8 cellular contexts compared by ENCODE assay signal in genomic region chrX:154378799-154379568, GRCh38. TPM values are rescaled to one million over a fixed set of nuclear protein-coding genes. Genes with fewer than 3 reads are reported as not detected.
DNase-seq lines count a peak whose midpoint lies in the region; ATAC-seq and TF ChIP-seq lines count a peak whose summit lies in the region.

Gene EMD, plus strand, starts transcription at chrX:154379295. Its CDS starts 190 bp downstream, at chrX:154379485.

- H3K4me1 Mint-ChIP-seq in activated B cell treated with CpG ODN at 0.5 μM for 24 hours = peaks cover 18% of the 10 kb centered on the region

- DNase-seq in ACHN = peak; percentile 90
- DNase-seq in NCI-H226 = peak; percentile 94
- peak; percentile 87 for DNase-seq in activated B cell treated with CpG ODN at 0.5 μM for 24 hours
- DNase-seq in caudate nucleus (lab: John Stamatoyannopoulos, UW) = peak; percentile 65 to 100 (median 99)
- peak; percentile 90 for DNase-seq in inferior parietal cortex (ENCODE audit: extremely low spot score)
- DNase-seq in spleen = peak; percentile 98

- peak within 1 kb of the TSS; percentile 83 for H3K4me3 Mint-ChIP-seq in activated B cell treated with CpG ODN at 0.5 μM for 24 hours

- no peak for TF ChIP-seq CTCF in activated B cell treated with CpG ODN at 0.5 μM for 24 hours (IDR thresholded peaks at IDR 0.05)
- TF ChIP-seq CTCF in spleen (IDR thresholded peaks at IDR 0.05 in 8 of 11, conservative IDR thresholded peaks at IDR 0.05 in 3 of 11) = peak in 9 of 11 experiments; percentile 13 to 72 (median 33)

- H3K27ac Mint-ChIP-seq in activated B cell treated with CpG ODN at 0.5 μM for 24 hours = peak within 1 kb of the TSS; percentile 83

- intact Hi-C loops in activated B cell treated with CpG ODN at 0.5 μM for 24 hours (cut with micrococcal nuclease) (loop anchor here (1.0 to 10.0 kb wide), 5 partner anchors 8 to 654 kb away; partner anchors contain the start of genes ABCD1, ARHGAP4, BCAP31 and FAM3A), spleen (cut with DNase I; ENCODE audit: low total_unique reads) (no loop called here)

- POLR2A ChIA-PET in activated B cell treated with CpG ODN at 0.5 μM for 24 hours (lab: Charles Lee) = interaction anchor here (0.5 to 1.9 kb wide), 12 partner anchors 9 to 407 kb away, joined by 3 to 50 read pairs (median 4); partner anchors contain the start of genes FAM50A, HCFC1, RPL10 and SLC10A3

- no peaks in the 10 kb centered on the region for H3K9me3 Mint-ChIP-seq in activated B cell treated with CpG ODN at 0.5 μM for 24 hours

- H3K27ac ChIP-seq in caudate nucleus (ENCODE audit: low read depth, low read length) = peak within 1 kb of the TSS; percentile 98
- peak within 1 kb of the TSS; percentile 84 to 99 (median 98) for H3K27ac ChIP-seq in spleen

- in situ Hi-C loops in ACHN (cut with HindIII; ENCODE audit: low pct_ligation_motif_present, low pct_unique_long_range_greater_than_20kb, low sequenced_read_pairs) = no loop called here

- no peaks in the 10 kb centered on the region for H3K27me3 ChIP-seq in spleen (replicated peaks in 1 of 7)

- H3K36me3 ChIP-seq in spleen = peaks cover 0 to 22% (median 0%) of the 10 kb centered on the region in 6 donors

- peak within 1 kb of the TSS; percentile 39 to 79 (median 52) for H3K4me3 ChIP-seq in spleen

- H3K4me1 ChIP-seq in spleen = peaks cover 7 to 47% (median 25%) of the 10 kb centered on the region in 6 donors

- WGBS in spleen, 5 donors = 0 to 61% (median 2%) methylated on average over 13 to 103 of the region's 103 CpGs

- H3K9me3 ChIP-seq in spleen = peaks cover 0 to 4% (median 0%) of the 10 kb centered on the region in 8 donors

- CTCF ChIA-PET in activated B cell treated with CpG ODN at 0.5 μM for 24 hours (lab: Charles Lee) = no interaction called here

- H3K27me3 Mint-ChIP-seq in activated B cell treated with CpG ODN at 0.5 μM for 24 hours = no peaks in the 10 kb centered on the region

- peaks cover 15% of the 10 kb centered on the region for H3K36me3 Mint-ChIP-seq in activated B cell treated with CpG ODN at 0.5 μM for 24 hours (ENCODE audit: low read depth)

- TF ChIP-seq POLR2A in spleen (IDR thresholded peaks at IDR 0.05) = peak in 2 of 3 donors; percentile 31 to 38

- ATAC-seq in GM18907 (IDR thresholded peaks at IDR 0.05; ENCODE audit: unreplicated experiment) = peak; percentile 82
- ATAC-seq in HG03159 (IDR thresholded peaks at IDR 0.05; ENCODE audit: unreplicated experiment) = peak; percentile 80
- ATAC-seq in activated B cell treated with CpG ODN at 0.5 μM for 24 hours (ENCODE audit: low read depth) = peak; percentile 83

RNA-seq across cellular contexts. Expression of gene EMD, which starts in this region (rescaled TPM):
- total RNA-seq in activated B cell treated with CpG ODN at 0.5 μM for 24 hours (68.4 and 70.2 TPM in 2 replicates), spleen (10 to 100 TPM; 29.8 to 56.3 (median 49.9) TPM)
- 10 to 100 TPM; 77.8 to 83.1 (median 78.9) TPM for polyA plus RNA-seq in spleen

Comparison
In these comparisons a context has a peak if more than half of its experiments do, and no peak if none do; other contexts are left out.
1. Peak in every context shown above with its lines: DNase-seq, ATAC-seq, H3K4me3 ChIP-seq and H3K27ac ChIP-seq.